Comparison of ENCODE assay signal across 23 cellular contexts in genomic region chr15:100683434-100683833, GRCh38.
"Had no signal": no experiment of that assay in that cellular context is flagged by ENCODE, and none has a peak within 500 bp of the region (broad histone marks: within the 10 kb centered on the region; RNA-seq: fewer than 3 reads in every experiment).

No MANE protein-coding gene starts in this region.

- H3K9me3 ChIP-seq: adrenal gland had no signal

- H3K4me1 ChIP-seq: adrenal gland had no signal

- H3K36me3 ChIP-seq: adrenal gland, MG63 had no signal

- H3K9ac ChIP-seq: KMS-11 had no signal

- H3K27ac ChIP-seq: adrenal gland, KMS-11 had no signal

- H3K4me2 ChIP-seq: KMS-11 had no signal

- H3K4me3 ChIP-seq: adrenal gland, MG63 had no signal

- DNase-seq: activated CD4-positive, alpha-beta T cell treated with anti-CD3 and anti-CD28 coated beads for 48 hours; activated CD4-positive, alpha-beta T cell treated with anti-CD3 and anti-CD28 coated beads, Interleukin-2, amount 50 U/mL, for 4 hours; activated CD4-positive, CD25-positive, alpha-beta regulatory T cell treated with anti-CD3 and anti-CD28 coated beads, Interleukin-2, amount 50 U/mL, for 72 hours; activated CD8-positive, alpha-beta memory T cell treated with anti-CD3 and anti-CD28 coated beads, Interleukin-2, amount 50 U/mL, for 48 hours; activated CD8-positive, alpha-beta T cell treated with anti-CD3 and anti-CD28 coated beads, Interleukin-2, amount 10 ng/mL, durations not matched to agents 7 days and 5 days; activated naive CD4-positive, alpha-beta T cell treated with anti-CD3 and anti-CD28 coated beads, Interleukin-2, amount 50 U/mL, for 16 hours; activated naive CD8-positive, alpha-beta T cell treated with anti-CD3 and anti-CD28 coated beads, Interleukin-2, amount 10 ng/mL, durations not matched to agents 7 days and 5 days; activated T-cell treated with anti-CD3 and anti-CD28 coated beads, Interleukin-2, amount 50 U/mL, for 1 hour; anterior cingulate cortex; MG63; NCI-H1105; NCI-H1436; NCI-H1694 treated with DMSO at 0.1 percent for 48 hours; NCI-H2029 treated with DMSO at 0.1 percent for 48 hours; NCI-H446; NCI-H524; SHP77 treated with DMSO at 0.1 percent for 48 hours; T-helper 17 cell; T-helper 9 cell had no signal

- ATAC-seq: activated CD8-positive, alpha-beta T cell treated with anti-CD3 and anti-CD28 coated beads, Interleukin-2, amount 10 ng/mL, durations not matched to agents 7 days and 5 days; T-helper 17 cell; WTC11 had no signal

- FAIRE-seq: RCC 7860 had no signal

- H3K27me3 ChIP-seq: MG63 had no signal
